10 cellular contexts compared by ENCODE assay signal in the genomic region with DNA sequence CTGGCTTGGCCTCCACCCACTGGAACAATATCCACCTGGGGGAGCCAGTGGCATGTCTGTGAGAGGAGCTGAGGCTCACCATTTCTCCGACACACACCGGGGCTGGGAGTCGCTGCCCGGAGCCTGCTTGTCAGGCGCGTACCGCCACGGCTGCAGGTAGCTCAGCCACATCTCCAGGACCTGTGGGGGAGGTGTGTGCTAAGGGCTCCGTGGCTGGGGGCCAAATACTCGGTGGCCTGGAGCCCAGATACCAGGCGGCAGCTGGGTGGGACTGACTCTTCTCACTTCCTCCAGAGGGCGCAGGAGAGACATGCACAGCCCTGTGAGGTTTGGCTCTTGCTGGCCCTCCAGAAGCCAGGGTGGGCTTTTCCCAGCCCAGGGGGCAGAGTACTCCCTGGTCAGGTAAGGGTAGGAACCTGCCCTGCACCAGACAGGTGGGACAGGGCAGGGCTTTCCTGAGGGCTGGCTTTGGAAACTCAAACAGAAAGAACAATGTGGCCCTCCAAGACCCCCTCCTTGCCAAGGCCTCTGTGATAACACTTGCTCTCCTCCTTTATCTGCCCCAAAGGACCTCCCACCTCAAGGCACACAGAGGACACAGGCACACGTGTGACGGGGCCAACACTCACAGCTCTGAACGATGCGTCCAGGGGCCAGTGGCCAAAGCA. TPM values are rescaled to one million over a fixed set of nuclear protein-coding genes. Genes with fewer than 3 reads are reported as not detected.
DNase-seq lines count a peak whose midpoint lies in the region; ATAC-seq and TF ChIP-seq lines count a peak whose summit lies in the region.
"Not testable (repeated sequence)": the region's sequence is repeated elsewhere in the genome, so short reads cannot be mapped to it uniquely, and the experiment has no call there.
"Had no signal": no experiment of that assay in that cellular context is flagged by ENCODE, and none has a peak within 500 bp of the region (broad histone marks: within the 10 kb centered on the region; RNA-seq: fewer than 3 reads in every experiment).

No MANE protein-coding gene starts in this region.

- H3K9me3 Mint-ChIP-seq in nephron, result not testable (repeated sequence)

- intact Hi-C loops in IMR-90 (cut with micrococcal nuclease) (loop anchor here (1.0 kb wide), 1 partner anchor 176 kb away; no protein-coding TSS in a partner anchor), left cardiac atrium (cut with DNase I) (loop anchor here in 1 of 2 donors (5.0 kb wide), 1 partner anchor 176 kb away; no protein-coding TSS in a partner anchor)

- dilution Hi-C loops in IMR-90 (cut with HindIII; ENCODE audit: low sequenced_read_pairs, unreplicated experiment), result not testable (repeated sequence)

- H3K36me3 Mint-ChIP-seq in nephron (ENCODE audit: low read depth), result peaks cover 15% of the 10 kb centered on the region

- DNase-seq in Daoy (ENCODE audit: low read depth) (peak; percentile 67), IMR-90 (peak; percentile 33), NCI-H2196 treated with DMSO at 0.1 percent for 48 hours (lab: John Stamatoyannopoulos, UW; ENCODE audit: unreplicated experiment) (peak; percentile 63), SKM-1 (lab: John Stamatoyannopoulos, UW; ENCODE audit: unreplicated experiment) (peak; percentile 3), cardiac fibroblast (ENCODE audit: low read depth in 2 of 2) (peak; percentile 61 to 70), left cardiac atrium (peak; percentile 48), ureter (ENCODE audit: low spot score) (peak; percentile 51)

- H3K4ac ChIP-seq in IMR-90 (ENCODE audit: low read depth, low read length), result not testable (repeated sequence)

- H3K36me3 ChIP-seq in IMR-90 (ENCODE audit: control insufficient read depth, insufficient read depth, low read length), result peaks cover 32% of the 10 kb centered on the region; the same call in 1 of the 2 replicates

- H2AK5ac ChIP-seq in IMR-90 (ENCODE audit: low read depth, low read length), result not testable (repeated sequence)

- H4K91ac ChIP-seq in IMR-90 (ENCODE audit: insufficient read depth, low read depth, low read length), result not testable (repeated sequence)

- H2BK15ac ChIP-seq in IMR-90 (ENCODE audit: low read depth, low read length), result not testable (repeated sequence)

- not testable (repeated sequence) for H3K9ac ChIP-seq in IMR-90 (ENCODE audit: low read depth, low read length)

- POLR2A ChIA-PET in IMR-90 (lab: Charles Lee; ENCODE audit: unreplicated experiment), result not testable (repeated sequence)

- TF ChIP-seq RAD21 in IMR-90 (IDR thresholded peaks at IDR 0.05; ENCODE audit: low read length), result peak; percentile 31

- not testable (repeated sequence) for H3K4me1 ChIP-seq in IMR-90 (ENCODE audit: control insufficient read depth, insufficient read depth, low read length)

- H3K56ac ChIP-seq in IMR-90 (ENCODE audit: extremely low read depth, insufficient read depth, low read length), result not testable (repeated sequence)

- H3K9me1 ChIP-seq in IMR-90 (ENCODE audit: insufficient read depth, low read length), result not testable (repeated sequence)

- not testable (repeated sequence) for H3K4me1 Mint-ChIP-seq in nephron

- H3K79me1 ChIP-seq in IMR-90 (ENCODE audit: low read depth in 1 of 2, low read length in 2 of 2), result not testable (repeated sequence)

- not testable (repeated sequence) for H3K23ac ChIP-seq in IMR-90 (ENCODE audit: low read depth, low read length)

- not testable (repeated sequence) for H2AFZ ChIP-seq in IMR-90 (replicated peaks; ENCODE audit: low read length, poor library complexity)

- not testable (repeated sequence) for H3K27ac Mint-ChIP-seq in nephron

- not testable (repeated sequence) for H3K27ac ChIP-seq in IMR-90 (ENCODE audit: insufficient read depth, low read length)

- H2BK5ac ChIP-seq in IMR-90 (ENCODE audit: low read depth, low read length, poor library complexity, severe bottlenecking), result not testable (repeated sequence)

- not testable (repeated sequence) for H3K27me3 ChIP-seq in IMR-90 (ENCODE audit: control insufficient read depth, insufficient read depth, low read length)

- not testable (repeated sequence) for H3K4me3 Mint-ChIP-seq in nephron

- WGBS in IMR-90 (ENCODE audit: extremely low coverage in 2 of 2, insufficient read length in 1 of 2), 2 experiments, result no CpG with 5 or more reads among the region's 16 CpGs

- not testable (repeated sequence) for H3K27me3 Mint-ChIP-seq in nephron (ENCODE audit: low read depth)

- not testable (repeated sequence) for H4K20me1 ChIP-seq in IMR-90 (ENCODE audit: insufficient read depth, low read length)

- TF ChIP-seq POLR2A in IMR-90 (IDR thresholded peaks at IDR 0.05; ENCODE audit: low read depth, low read length), result not testable (repeated sequence)

- BruUV-seq in IMR-90 (replicated peaks; lab: Mats Ljungman, UMichigan), result not testable (repeated sequence)

- H2AK9ac ChIP-seq in IMR-90 (replicated peaks; ENCODE audit: low read depth, low read length, poor library complexity), result not testable (repeated sequence)

- not testable (repeated sequence) for H2BK120ac ChIP-seq in IMR-90 (ENCODE audit: low read depth, low read length)

- not testable (repeated sequence) for H3K14ac ChIP-seq in IMR-90 (replicated peaks; ENCODE audit: low read depth, low read length)

- ATAC-seq in IMR-90 (ENCODE audit: low read depth) (peak; percentile 83), left cardiac atrium (peak; percentile 46 to 47)

- H3K9me3 ChIP-seq in IMR-90 (ENCODE audit: control insufficient read depth, insufficient read depth, low read length), result not testable (repeated sequence)

- H4K8ac ChIP-seq in IMR-90 (ENCODE audit: low read depth in 2 of 2, low read length in 2 of 2), result not testable (repeated sequence)

- TF ChIP-seq CTCF in IMR-90 (conservative IDR thresholded peaks at IDR 0.05; ENCODE audit: low read depth, low read length) (peak; percentile 48), cardiac fibroblast (IDR thresholded peaks at IDR 0.05; ENCODE audit: low read depth, low read length) (peak; percentile 66), nephron (IDR thresholded peaks at IDR 0.05; ENCODE audit: unreplicated experiment in 3 of 3) (peak; percentile 47 to 49 (median 49))

- not testable (repeated sequence) for H4K5ac ChIP-seq in IMR-90 (ENCODE audit: low read depth, low read length)

- H3K18ac ChIP-seq in IMR-90 (ENCODE audit: low read depth, low read length), result not testable (repeated sequence)

- H3K4me3 ChIP-seq in IMR-90 (ENCODE audit: insufficient read depth, low read depth, low read length); cardiac fibroblast (replicated peaks in 1 of 2; ENCODE audit: low read depth in 2 of 2, low read length in 2 of 2): not testable (repeated sequence)

- H3K4me2 ChIP-seq in IMR-90 (ENCODE audit: low read depth, low read length), result not testable (repeated sequence)

- CTCF ChIA-PET in IMR-90 (lab: Yijun Ruan, JAX), result interaction anchor here (0.7 to 1.5 kb wide), 2 partner anchors 11 to 177 kb away, joined by 3 to 5 read pairs; a partner anchor contains a TSS

- in situ Hi-C loops in IMR-90 (cut with MboI; ENCODE audit: low sequenced_read_pairs), result loop anchor here (25.0 kb wide), 1 partner anchor 1356 kb away; no protein-coding TSS in a partner anchor

- not testable (repeated sequence) for H2BK20ac ChIP-seq in IMR-90 (ENCODE audit: low read depth, low read length)

TF ChIP-seq in IMR-90, 13 proteins besides CTCF, POLR2A, EP300 and RAD21:
- TF ChIP-seq SMC3 (IDR thresholded peaks at IDR 0.05; ENCODE audit: low read depth, low read length), result peak; percentile 23; the same call in 1 of the 2 replicates

RNA-seq across cellular contexts. Expression of a gene that starts 11.2 kb away (rescaled TPM):
- total RNA-seq in Daoy (2014; rRNA removed; shearing (Covaris generic)), result 3.3 and 33.7 TPM in 2 replicates
- total RNA-seq in IMR-90 (2012; rRNA removed) (3.6 and 3.9 TPM in 2 replicates), left cardiac atrium (under 1 TPM; 0.76 to 0.91 TPM), ureter (1.7 TPM)
- polyA plus RNA-seq in IMR-90 (2012; rRNA removed), result 8.4 and 9.6 TPM in 2 replicates
- polyA plus RNA-seq in IMR-90 (2012; cell fraction: cytosol; rRNA removed), result 10.0 and 10.5 TPM in 2 replicates
- 31.6 and 88.4 TPM in 2 replicates for polyA plus RNA-seq in IMR-90 (2012; cell fraction: nucleus; rRNA removed; ENCODE audit: low replicate concordance)

RNA-seq across cellular contexts. Expression of a gene that starts 25.3 kb away (rescaled TPM):
- 23.5 and 28.9 TPM in 2 replicates for total RNA-seq in Daoy (2014; rRNA removed; shearing (Covaris generic))
- total RNA-seq in IMR-90 (2012; rRNA removed), result 8.6 and 10.6 TPM in 2 replicates
- polyA plus RNA-seq in IMR-90 (2012; rRNA removed), result 63.0 and 80.4 TPM in 2 replicates
- polyA plus RNA-seq in IMR-90 (2012; cell fraction: cytosol; rRNA removed), result 29.0 and 42.1 TPM in 2 replicates
- polyA plus RNA-seq in IMR-90 (2012; cell fraction: nucleus; rRNA removed; ENCODE audit: low replicate concordance), result 134 and 311 TPM in 2 replicates
- total RNA-seq in left cardiac atrium, result 10 to 100 TPM; 20.2 to 24.4 TPM
- total RNA-seq in ureter, result 39.6 TPM

RNA-seq across cellular contexts. Expression of a gene that starts 26.0 kb away (rescaled TPM):
- total RNA-seq in Daoy (2014; rRNA removed; shearing (Covaris generic)), result 130 and 152 TPM in 2 replicates
- total RNA-seq in IMR-90 (2012; rRNA removed) (24.9 and 29.2 TPM in 2 replicates), left cardiac atrium (100 to 1,000 TPM; 207 to 259 TPM), ureter (165 TPM)
- 115 and 227 TPM in 2 replicates for polyA plus RNA-seq in IMR-90 (2012; rRNA removed)
- 255 and 405 TPM in 2 replicates for polyA plus RNA-seq in IMR-90 (2012; cell fraction: cytosol; rRNA removed)
- polyA plus RNA-seq in IMR-90 (2012; cell fraction: nucleus; rRNA removed; ENCODE audit: low replicate concordance), result 61.9 and 106 TPM in 2 replicates

RNA-seq across cellular contexts. Expression of a gene that starts 27.1 kb away (rescaled TPM):
- total RNA-seq in Daoy (2014; rRNA removed; shearing (Covaris generic)), result 4.0 and 5.4 TPM in 2 replicates
- total RNA-seq in IMR-90 (2012; rRNA removed), result not detected in 2 replicates
- polyA plus RNA-seq in IMR-90 (2012; rRNA removed), result not detected in 2 replicates
- not detected in 2 replicates for polyA plus RNA-seq in IMR-90 (2012; cell fraction: cytosol; rRNA removed)
- not detected in 2 replicates for polyA plus RNA-seq in IMR-90 (2012; cell fraction: nucleus; rRNA removed; ENCODE audit: low replicate concordance)
- not detected for total RNA-seq in left cardiac atrium
- total RNA-seq in ureter, result not detected
- total RNA-seq: activated CD4-positive, alpha-beta memory T cell treated with anti-CD3 and anti-CD28 coated beads, Interleukin-2, amount 10 ng/mL, durations not matched to agents 7 days and 5 days; ascending aorta had no signal

RNA-seq across cellular contexts. Expression of a gene that starts 42.1 kb away (rescaled TPM):
- 1.0 and 3.5 TPM in 2 replicates for total RNA-seq in Daoy (2014; rRNA removed; shearing (Covaris generic))
- total RNA-seq in IMR-90 (2012; rRNA removed) (not detected in 2 replicates), left cardiac atrium (1 to 10 TPM; 6.0 to 6.7 TPM), ureter (not detected)
- not detected in 2 replicates for polyA plus RNA-seq in IMR-90 (2012; rRNA removed)
- polyA plus RNA-seq in IMR-90 (2012; cell fraction: cytosol; rRNA removed), result not detected in 2 replicates
- not detected in 2 replicates for polyA plus RNA-seq in IMR-90 (2012; cell fraction: nucleus; rRNA removed; ENCODE audit: low replicate concordance)
- total RNA-seq: activated CD4-positive, alpha-beta memory T cell treated with anti-CD3 and anti-CD28 coated beads, Interleukin-2, amount 10 ng/mL, durations not matched to agents 7 days and 5 days; ascending aorta had no signal

Comparison
In these comparisons a context has a peak if more than half of its experiments do, and no peak if none do; other contexts are left out.
1. DNase-seq: peak in every context shown above with its lines; median percentile 67 in Daoy; 66 in cardiac fibroblast; 63 in NCI-H2196 treated with DMSO at 0.1 percent for 48 hours; 51 in ureter; 48 in left cardiac atrium; 33 in IMR-90; 3 in SKM-1.